8 cellular contexts compared by ENCODE assay signal in genomic region chr1:8858112-8858668, GRCh38. TPM values are rescaled to one million over a fixed set of nuclear protein-coding genes. Genes with fewer than 3 reads are reported as not detected.
DNase-seq lines count a peak whose midpoint lies in the region; ATAC-seq, FAIRE-seq and TF ChIP-seq lines count a peak whose summit lies in the region.
"Had no signal": no experiment of that assay in that cellular context is flagged by ENCODE, and none has a peak within 500 bp of the region (broad histone marks: within the 10 kb centered on the region; RNA-seq: fewer than 3 reads in every experiment).

No MANE protein-coding gene starts in this region.

- peak; percentile 83 for DNase-seq in HS-5 (ENCODE audit: low read depth)
- DNase-seq in glutamatergic neuron, result no peak
- DNase-seq in stimulated activated effector memory CD8-positive, alpha-beta T cell treated with anti-CD3 and anti-CD28 coated beads, Interleukin-12 subunit alpha, Interleukin-12 subunit beta, amount 100 ng/mL, for 72 hours (ENCODE audit: low spot score in 2 of 2), result no peak
- DNase-seq in activated CD4-positive, CD25-positive, alpha-beta regulatory T cell treated with anti-CD3 and anti-CD28 coated beads, Interleukin-2, amount 50 U/mL, for 72 hours, result no peak
- DNase-seq in NCI-H1930 (lab: John Stamatoyannopoulos, UW), result no peak
- DNase-seq in NCI-H1092 (lab: John Stamatoyannopoulos, UW), result no peak
- DNase-seq: naive B cell had no signal

- H3K4me1 Mint-ChIP-seq in glutamatergic neuron (ENCODE audit: low read depth, unreplicated experiment), result peaks cover 8% of the 10 kb centered on the region
- peaks cover 45% of the 10 kb centered on the region for H3K4me1 Mint-ChIP-seq in stimulated activated effector memory CD8-positive, alpha-beta T cell treated with anti-CD3 and anti-CD28 coated beads, Interleukin-12 subunit alpha, Interleukin-12 subunit beta, amount 100 ng/mL, for 72 hours

- no peaks in the 10 kb centered on the region for H3K27me3 Mint-ChIP-seq in glutamatergic neuron (ENCODE audit: unreplicated experiment)
- H3K27me3 Mint-ChIP-seq: naive B cell had no signal

- ATAC-seq in stimulated activated effector memory CD8-positive, alpha-beta T cell treated with anti-CD3 and anti-CD28 coated beads, Interleukin-12 subunit alpha, Interleukin-12 subunit beta, amount 100 ng/mL, for 72 hours, result peak; percentile 56

- peak overlapping the region; percentile 36 for H3K27ac Mint-ChIP-seq in glutamatergic neuron (ENCODE audit: unreplicated experiment)
- H3K27ac Mint-ChIP-seq in stimulated activated effector memory CD8-positive, alpha-beta T cell treated with anti-CD3 and anti-CD28 coated beads, Interleukin-12 subunit alpha, Interleukin-12 subunit beta, amount 100 ng/mL, for 72 hours, result peak overlapping the region; percentile 91

- no peaks in the 10 kb centered on the region for H3K36me3 Mint-ChIP-seq in glutamatergic neuron (ENCODE audit: unreplicated experiment)
- peaks cover 99% of the 10 kb centered on the region for H3K36me3 Mint-ChIP-seq in stimulated activated effector memory CD8-positive, alpha-beta T cell treated with anti-CD3 and anti-CD28 coated beads, Interleukin-12 subunit alpha, Interleukin-12 subunit beta, amount 100 ng/mL, for 72 hours

- FAIRE-seq in TTC549 (lab: Jason Lieb, UNC), result peak; percentile 58

- no peak for TF ChIP-seq CTCF in glutamatergic neuron (IDR thresholded peaks at IDR 0.05; ENCODE audit: partially characterized antibody, unreplicated experiment)

- H3K9me3 Mint-ChIP-seq in glutamatergic neuron (ENCODE audit: unreplicated experiment), result peaks cover 3% of the 10 kb centered on the region
- no peaks in the 10 kb centered on the region for H3K9me3 Mint-ChIP-seq in stimulated activated effector memory CD8-positive, alpha-beta T cell treated with anti-CD3 and anti-CD28 coated beads, Interleukin-12 subunit alpha, Interleukin-12 subunit beta, amount 100 ng/mL, for 72 hours

- H3K4me3 Mint-ChIP-seq in glutamatergic neuron (ENCODE audit: unreplicated experiment), result no peak overlapping the region
- H3K4me3 Mint-ChIP-seq in stimulated activated effector memory CD8-positive, alpha-beta T cell treated with anti-CD3 and anti-CD28 coated beads, Interleukin-12 subunit alpha, Interleukin-12 subunit beta, amount 100 ng/mL, for 72 hours, result no peak overlapping the region

RNA-seq across cellular contexts. Expression of gene ENO1, which starts 20.3 kb away (rescaled TPM):
- total RNA-seq in glutamatergic neuron (ENCODE audit: unreplicated experiment), result 357 TPM

RNA-seq across cellular contexts. Expression of gene RERE, which starts 40.8 kb away (rescaled TPM):
- total RNA-seq in glutamatergic neuron (ENCODE audit: unreplicated experiment), result 252 TPM
